12 cellular contexts compared by ENCODE assay signal in the genomic region with DNA sequence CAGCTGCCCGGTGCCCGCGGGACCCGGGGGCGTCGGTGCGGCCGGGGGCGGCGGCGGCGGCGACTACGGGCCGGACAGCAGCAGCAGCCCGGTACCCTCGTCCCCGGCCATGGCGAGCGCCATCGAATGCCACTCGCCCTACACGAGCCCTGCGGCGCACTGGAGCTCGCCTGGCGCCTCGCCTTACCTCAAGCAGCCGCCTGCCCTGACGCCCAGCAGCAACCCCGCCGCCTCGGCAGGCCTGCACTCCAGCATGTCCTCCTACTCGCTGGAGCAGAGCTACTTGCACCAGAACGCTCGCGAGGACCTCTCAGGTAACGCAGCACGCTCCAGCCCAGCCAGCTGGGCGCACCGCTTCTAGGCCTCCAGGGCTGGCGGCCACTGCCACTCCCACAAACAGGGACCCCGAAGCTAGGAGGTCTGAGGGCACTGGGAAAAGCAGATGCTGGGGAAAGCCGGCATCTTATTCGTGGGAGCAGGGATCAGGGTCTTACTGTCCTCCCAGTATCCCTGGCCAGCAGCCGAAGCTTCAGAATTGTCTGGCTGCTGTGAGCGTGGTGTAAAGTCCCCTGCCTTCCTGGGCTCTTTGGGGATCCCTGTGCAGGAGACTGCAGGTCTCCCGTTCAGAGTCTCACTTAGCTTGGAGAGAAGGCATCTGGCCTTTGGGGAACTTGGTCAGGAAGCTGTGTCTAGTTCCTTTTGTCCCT. TPM values are rescaled to one million over a fixed set of nuclear protein-coding genes. Genes with fewer than 3 reads are reported as not detected.
DNase-seq lines count a peak whose midpoint lies in the region; ATAC-seq, FAIRE-seq and TF ChIP-seq lines count a peak whose summit lies in the region.
"Had no signal": no experiment of that assay in that cellular context is flagged by ENCODE, and none has a peak within 500 bp of the region (broad histone marks: within the 10 kb centered on the region; RNA-seq: fewer than 3 reads in every experiment).

No MANE protein-coding gene starts in this region.

- WGBS in HepG2 (ENCODE audit: low lambda C conversion rate), result 53% methylated on average over 18 of the region's 48 CpGs
- 23% methylated on average over 5 of the region's 48 CpGs for WGBS in right lobe of liver (ENCODE audit: insufficient coverage, low coverage, low lambda C conversion rate, missing lambda C conversion rate)

- no peaks in the 10 kb centered on the region for H3K9me3 ChIP-seq in HepG2 (ENCODE audit: low read length)
- H3K9me3 ChIP-seq in right lobe of liver, result no peaks in the 10 kb centered on the region
- no peaks in the 10 kb centered on the region for H3K9me3 ChIP-seq in mucosa of rectum (ENCODE audit: control insufficient read depth in 2 of 2, low read length in 2 of 2)
- H3K9me3 ChIP-seq in vagina, result no peaks in the 10 kb centered on the region

- CTCF ChIA-PET in HepG2 (lab: Yijun Ruan, JAX; ENCODE audit: low intra/inter-chr PET ratio, low total read pairs), result no interaction called here

- intact Hi-C loops in HepG2 (cut with micrococcal nuclease; ENCODE audit: unreplicated experiment) (no loop called here), right lobe of liver (cut with DNase I) (loop anchor here in 1 of 2 donors (10.0 kb wide), 1 partner anchor 606 kb away; no protein-coding TSS in a partner anchor), vagina (cut with DNase I) (loop anchor here (10.0 kb wide), 1 partner anchor 796 kb away; no protein-coding TSS in a partner anchor)

- H3K79me2 ChIP-seq in HepG2 (ENCODE audit: insufficient read depth, low read length), result no peaks in the 10 kb centered on the region

- H3K4me3 ChIP-seq in HepG2 (replicated peaks in 1 of 3; ENCODE audit: insufficient read depth in 1 of 3, low read depth in 2 of 3, low read length in 3 of 3) (no peak overlapping the region), right lobe of liver (no peak overlapping the region), mucosa of rectum (ENCODE audit: low read length in 2 of 2) (peak overlapping the region; percentile 45 to 53), vagina (peak overlapping the region; percentile 41 to 49)

- in situ Hi-C loops in HepG2 (cut with HindIII; ENCODE audit: extremely low pct_ligation_motif_present, low pct_unique_long_range_greater_than_20kb), result loop anchor here (10.0 kb wide), 1 partner anchor 796 kb away; no protein-coding TSS in a partner anchor

- no peaks in the 10 kb centered on the region for H3K9me3 Mint-ChIP-seq in chondrocyte (ENCODE audit: low read depth)
- H3K9me3 Mint-ChIP-seq in progenitor cell of endocrine pancreas (ENCODE audit: low read depth), result no peaks in the 10 kb centered on the region
- H3K9me3 Mint-ChIP-seq: natural killer cell had no signal

- FAIRE-seq in HepG2 (lab: Jason Lieb, UNC), result no peak

- H2AFZ ChIP-seq in HepG2 (ENCODE audit: low read length), result no peak overlapping the region

- BruUV-seq in HepG2 (replicated peaks; lab: Mats Ljungman, UMichigan), result no TSS peak

- no peak for DNase-seq in HepG2 (ENCODE audit: low spot score)
- no peak for DNase-seq in right lobe of liver
- DNase-seq in chondrocyte (ENCODE audit: low spot score), result no peak
- DNase-seq in vagina (ENCODE audit: extremely low spot score in 2 of 2), result no peak
- no peak for DNase-seq in HuH-7.5 (ENCODE audit: low spot score)
- no peak for DNase-seq in progenitor cell of endocrine pancreas (ENCODE audit: low spot score, unreplicated experiment)
- DNase-seq: DND-41, natural killer cell, substantia nigra, T1000 had no signal

- H3K4me1 Mint-ChIP-seq in chondrocyte (ENCODE audit: low read depth) (peaks cover 16% of the 10 kb centered on the region), progenitor cell of endocrine pancreas (ENCODE audit: low read depth) (peaks cover 4% of the 10 kb centered on the region)

- TF ChIP-seq RAD21 in HepG2 (CRISPR knock-in tag; IDR thresholded peaks at IDR 0.05), result no peak

- TF ChIP-seq POLR2A in HepG2 (IDR thresholded peaks at IDR 0.05; ENCODE audit: insufficient read depth in 1 of 2, low read depth in 2 of 2, low read length in 2 of 2) (no peak), right lobe of liver (IDR thresholded peaks at IDR 0.05) (no peak), vagina (IDR thresholded peaks at IDR 0.05) (no peak)

- H3K27ac ChIP-seq in HepG2 (ENCODE audit: extremely low read length, insufficient read depth, low read length) (no peak overlapping the region), right lobe of liver (no peak overlapping the region), mucosa of rectum (ENCODE audit: low read depth in 2 of 2, low read length in 2 of 2) (peak overlapping the region; percentile 66 to 74), vagina (no peak overlapping the region)

- ATAC-seq in HepG2, result no peak
- no peak for ATAC-seq in right lobe of liver
- ATAC-seq in GM21737 (IDR thresholded peaks at IDR 0.05; ENCODE audit: unreplicated experiment), result no peak
- ATAC-seq: natural killer cell had no signal

- peaks cover 49 to 93% of the 10 kb centered on the region in 2 experiments for H3K27me3 ChIP-seq in HepG2 (ENCODE audit: control insufficient read depth in 1 of 2, insufficient read depth in 2 of 2, low read length in 2 of 2)
- peaks cover 10 to 42% of the 10 kb centered on the region in 2 donors for H3K27me3 ChIP-seq in right lobe of liver
- H3K27me3 ChIP-seq in mucosa of rectum (ENCODE audit: control insufficient read depth in 2 of 2, insufficient read depth in 2 of 2, low read length in 2 of 2), result peaks cover 37 to 58% of the 10 kb centered on the region in 2 donors
- peaks cover 21% of the 10 kb centered on the region for H3K27me3 ChIP-seq in vagina

- H3K27ac Mint-ChIP-seq in chondrocyte (ENCODE audit: unreplicated experiment) (no peak overlapping the region), progenitor cell of endocrine pancreas (no peak overlapping the region)
- H3K27ac Mint-ChIP-seq: natural killer cell had no signal

- H3K4me1 ChIP-seq in HepG2 (ENCODE audit: insufficient read depth, low read length), result peaks cover 10% of the 10 kb centered on the region; the same call in 1 of the 2 replicates
- peaks cover 0 to 15% (median 0%) of the 10 kb centered on the region in 4 donors for H3K4me1 ChIP-seq in right lobe of liver
- H3K4me1 ChIP-seq in mucosa of rectum (ENCODE audit: control insufficient read depth in 2 of 2, insufficient read depth in 2 of 2, low read length in 2 of 2), result no peaks in the 10 kb centered on the region
- H3K4me1 ChIP-seq in vagina, result peaks cover 31% of the 10 kb centered on the region

- TF ChIP-seq CTCF in HepG2 (CRISPR knock-in tag; IDR thresholded peaks at IDR 0.05), result no peak
- no peak for TF ChIP-seq CTCF in right lobe of liver (IDR thresholded peaks at IDR 0.05)
- no peak for TF ChIP-seq CTCF in chondrocyte (IDR thresholded peaks at IDR 0.05)
- no peak for TF ChIP-seq CTCF in vagina (IDR thresholded peaks at IDR 0.05)
- TF ChIP-seq CTCF in progenitor cell of endocrine pancreas (IDR thresholded peaks at IDR 0.05; ENCODE audit: unreplicated experiment), result no peak

- H3K4me3 Mint-ChIP-seq in chondrocyte (ENCODE audit: unreplicated experiment) (peak overlapping the region; percentile 12), progenitor cell of endocrine pancreas (ENCODE audit: low read depth) (no peak overlapping the region)

- H4K20me1 ChIP-seq in HepG2 (ENCODE audit: insufficient read depth, low read length), result peaks cover 4% of the 10 kb centered on the region

- peaks cover 70% of the 10 kb centered on the region for H3K27me3 Mint-ChIP-seq in chondrocyte (ENCODE audit: low read depth)
- peaks cover 81% of the 10 kb centered on the region for H3K27me3 Mint-ChIP-seq in progenitor cell of endocrine pancreas

- no peaks in the 10 kb centered on the region for H3K36me3 ChIP-seq in HepG2 (replicated peaks in 1 of 2; ENCODE audit: control insufficient read depth in 1 of 2, insufficient read depth in 2 of 2, low read length in 2 of 2)
- no peaks in the 10 kb centered on the region for H3K36me3 ChIP-seq in right lobe of liver
- no peaks in the 10 kb centered on the region for H3K36me3 ChIP-seq in mucosa of rectum (ENCODE audit: control insufficient read depth in 2 of 2, insufficient read depth in 2 of 2, low read length in 2 of 2)
- H3K36me3 ChIP-seq in vagina, result no peaks in the 10 kb centered on the region

- POLR2A ChIA-PET in HepG2 (lab: Yijun Ruan, JAX), result no interaction called here

- H3K4me2 ChIP-seq in HepG2 (ENCODE audit: low read depth, low read length), result no peak overlapping the region

- H3K9ac ChIP-seq in HepG2 (ENCODE audit: insufficient read depth, low read depth, low read length), result no peak overlapping the region
- peak overlapping the region; percentile 14 to 68 for H3K9ac ChIP-seq in mucosa of rectum (ENCODE audit: low read depth in 1 of 2, low read length in 2 of 2)

- TF ChIP-seq EP300 in HepG2 (IDR thresholded peaks at IDR 0.05; ENCODE audit: low read depth in 2 of 2, low read length in 2 of 2) (no peak), HepG2 (CRISPR knock-in tag; IDR thresholded peaks at IDR 0.05; ENCODE audit: borderline replicate concordance) (no peak)

- no peaks in the 10 kb centered on the region for H3K36me3 Mint-ChIP-seq in chondrocyte (ENCODE audit: low read depth)
- H3K36me3 Mint-ChIP-seq in progenitor cell of endocrine pancreas (ENCODE audit: insufficient read depth), result no peaks in the 10 kb centered on the region
- H3K36me3 Mint-ChIP-seq: natural killer cell had no signal

RNA-seq across cellular contexts. Expression of a gene that starts 1.6 kb away (rescaled TPM):
- total RNA-seq in HepG2 (2016; rRNA removed; fragmentation: Illumina TruSeq; extraction: Trizol), result not detected in 2 replicates
- not detected in 2 replicates for total RNA-seq in HepG2 (2016; cell fraction: cytosol; rRNA removed; fragmentation: Illumina TruSeq; extraction: Trizol; ENCODE audit: low read depth)
- total RNA-seq in HepG2 (2016; cell fraction: insoluble cytoplasmic fraction; rRNA removed; fragmentation: Illumina TruSeq; extraction: Trizol), result not detected in 2 replicates
- total RNA-seq in HepG2 (2016; cell fraction: membrane; rRNA removed; fragmentation: Illumina TruSeq; extraction: Trizol), result not detected in 2 replicates
- total RNA-seq in HepG2 (2016; cell fraction: nucleus; rRNA removed; fragmentation: Illumina TruSeq; extraction: Trizol), result not detected in 2 replicates
- not detected in 2 replicates for polyA plus RNA-seq in HepG2 (2011; rRNA removed)
- polyA plus RNA-seq in HepG2 (2011; cell fraction: cytosol; rRNA removed), result 0.03 TPM in 2 replicates
- polyA plus RNA-seq in HepG2 (2011; cell fraction: nucleus; rRNA removed), result not detected in 2 replicates
- not detected in 2 replicates for polyA plus RNA-seq in HepG2 (2012)
- polyA plus RNA-seq in HepG2 (2016; cell fraction: cytosol; fragmentation: Illumina TruSeq; extraction: Trizol; ENCODE audit: low read depth), result not detected in 2 replicates
- polyA plus RNA-seq in HepG2 (2016; cell fraction: insoluble cytoplasmic fraction; fragmentation: Illumina TruSeq; extraction: Trizol; ENCODE audit: low read depth), result not detected in 2 replicates
- not detected in 2 replicates for polyA plus RNA-seq in HepG2 (2016; cell fraction: membrane; fragmentation: Illumina TruSeq; extraction: Trizol; ENCODE audit: low read depth)
- polyA plus RNA-seq in HepG2 (2016; cell fraction: nucleus; fragmentation: Illumina TruSeq; extraction: Trizol; ENCODE audit: insufficient read depth, low read depth), result not detected in 2 replicates
- polyA minus RNA-seq in HepG2 (2011; rRNA and poly(A)+ RNA removed; ENCODE audit: low replicate concordance), result 33.4 TPM in 1 of 2 replicates, not detected in the other
- 0.26 and 0.30 TPM in 2 replicates for polyA minus RNA-seq in HepG2 (2011; cell fraction: cytosol; rRNA and poly(A)+ RNA removed)
- polyA minus RNA-seq in HepG2 (2011; cell fraction: nucleus; rRNA and poly(A)+ RNA removed), result 0.13 TPM in 1 of 2 replicates, not detected in the other
- total RNA-seq in right lobe of liver, result under 1 TPM in 2 of 6 experiments, not detected in 4; 0.11 to 0.19 TPM
- total RNA-seq in chondrocyte, result 0.12 to 0.68 TPM in 2 of 3 replicates, not detected in the other
- 1.2 TPM for total RNA-seq in vagina
- total RNA-seq in progenitor cell of endocrine pancreas, result not detected in 2 replicates
- total RNA-seq: natural killer cell had no signal

Comparison
In these comparisons a context has a peak if more than half of its experiments do, and no peak if none do; other contexts are left out.
1. H3K27ac ChIP-seq: peak in mucosa of rectum (2 of 2); none in HepG2 (single experiment), right lobe of liver (0 of 3) and vagina (single experiment).
2. H3K4me3 ChIP-seq: peak in mucosa of rectum (2 of 2) and vagina (2 of 2); none in HepG2 (0 of 3) and right lobe of liver (0 of 3).